29 cellular contexts compared by ENCODE assay signal in the genomic region with DNA sequence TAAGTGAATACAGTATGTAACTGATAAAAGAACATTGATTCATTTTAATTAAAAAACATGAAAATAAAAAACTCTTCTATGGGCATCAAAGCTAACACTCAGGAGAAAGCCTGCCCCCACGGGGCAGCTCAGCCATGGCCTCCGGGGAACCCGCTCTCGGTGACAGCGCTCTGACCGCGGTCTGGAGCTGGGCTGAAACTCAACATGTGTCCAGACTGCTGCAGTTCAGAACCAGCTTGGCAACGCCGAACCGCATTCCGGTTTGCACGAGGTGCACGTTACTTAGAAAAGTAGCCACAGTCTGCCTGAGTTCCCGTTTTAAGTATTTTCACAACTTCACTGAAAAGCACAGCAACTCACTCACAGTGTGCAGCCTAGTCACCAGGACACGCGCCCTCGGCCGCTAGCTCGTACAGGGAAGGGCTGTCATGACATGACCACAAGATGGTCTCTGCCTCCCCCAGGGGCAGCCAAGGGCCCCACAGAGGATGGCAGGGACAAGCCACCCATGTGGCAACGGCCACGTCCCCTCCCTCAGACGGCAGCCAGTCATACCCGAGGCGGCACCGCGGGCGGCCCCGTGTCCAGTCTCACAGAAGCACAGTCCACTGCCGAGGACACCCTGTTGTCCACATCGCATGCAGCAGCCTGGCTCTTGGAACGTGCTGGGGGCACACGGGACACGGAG.
"Had no signal": no experiment of that assay in that cellular context is flagged by ENCODE, and none has a peak within 500 bp of the region (broad histone marks: within the 10 kb centered on the region; RNA-seq: fewer than 3 reads in every experiment).

No MANE protein-coding gene starts in this region.

- H3K36me3 ChIP-seq: right atrium auricular region had no signal

- H3K4me2 ChIP-seq: smooth muscle cell had no signal

- H3K27ac ChIP-seq: brain microvascular endothelial cell, epithelial cell of prostate, left ventricle myocardium inferior, right atrium auricular region, upper lobe of left lung had no signal

- H3K9me3 ChIP-seq: right atrium auricular region had no signal

- DNase-seq: activated CD4-positive, alpha-beta T cell treated with anti-CD3 and anti-CD28 coated beads for 36 hours; activated CD4-positive, alpha-beta T cell treated with anti-CD3 and anti-CD28 coated beads, Interleukin-2, amount 50 U/mL, for 48 hours; activated CD4-positive, CD25-positive, alpha-beta regulatory T cell; activated CD8-positive, alpha-beta memory T cell treated with anti-CD3 and anti-CD28 coated beads for 24 hours; activated CD8-positive, alpha-beta memory T cell treated with anti-CD3 and anti-CD28 coated beads, Interleukin-2, amount 50 U/mL, for 48 hours; activated gamma-delta T cell; activated naive CD4-positive, alpha-beta T cell treated with anti-CD3 and anti-CD28 coated beads, Interleukin-2, amount 10 ng/mL, durations not matched to agents 7 days and 5 days; activated T-cell treated with anti-CD3 and anti-CD28 coated beads, Interleukin-2, amount 50 U/mL, for 24 hours; amniotic stem cell; brain microvascular endothelial cell; caudate nucleus; effector CD4-positive, alpha-beta T cell; islet precursor cell; left ventricle myocardium inferior; naive thymus-derived CD4-positive, alpha-beta T cell; nucleus accumbens; stimulated activated CD4-positive, alpha-beta T cell treated with anti-CD3 and anti-CD28 coated beads, Interleukin-1b, Interleukin-23, amount 100 ng/mL, for 48 hours; stimulated activated CD4-positive, alpha-beta T cell treated with anti-CD3 and anti-CD28 coated beads, Interleukin-4, amount 100 ng/mL, for 4 hours; stimulated activated CD8-positive, alpha-beta memory T cell treated with anti-CD3 and anti-CD28 coated beads, Interleukin-4, amount 100 ng/mL, for 48 hours; stimulated activated naive CD8-positive, alpha-beta T cell treated with anti-CD3 and anti-CD28 coated beads, Interleukin-15, amount 100 ng/mL, for 72 hours; substantia nigra; T-helper 1 cell had no signal

- H3K27ac Mint-ChIP-seq: activated CD4-positive, alpha-beta T cell treated with anti-CD3 and anti-CD28 coated beads for 36 hours; activated naive CD4-positive, alpha-beta T cell treated with anti-CD3 and anti-CD28 coated beads, Interleukin-2, amount 10 ng/mL, durations not matched to agents 7 days and 5 days; activated T-cell treated with anti-CD3 and anti-CD28 coated beads, Interleukin-2, amount 50 U/mL, for 24 hours; dendritic cell treated with granulocyte-macrophage colony-stimulating factor and Interleukin-4, amounts not matched to agents 40 ng/mL and 50 ng/mL, for 4 days; naive thymus-derived CD4-positive, alpha-beta T cell; stimulated activated memory B cell treated with anti-CD40 and anti-IgM and Interleukin-4, amounts not matched to agents 10 μg/mL and 1 μg/mL and 100 μg/mL, for 72 hours; stimulated activated naive CD8-positive, alpha-beta T cell treated with anti-CD3 and anti-CD28 coated beads, Interleukin-15, amount 100 ng/mL, for 72 hours; T-helper 2 cell treated with Interferon-gamma antibody and Interleukin-4, amounts not matched to agents 5 μg/mL and 100 μg/mL, for 36 hours had no signal

- H3K4me3 Mint-ChIP-seq: activated CD4-positive, alpha-beta T cell treated with anti-CD3 and anti-CD28 coated beads for 36 hours; activated naive CD4-positive, alpha-beta T cell treated with anti-CD3 and anti-CD28 coated beads, Interleukin-2, amount 10 ng/mL, durations not matched to agents 7 days and 5 days; activated T-cell treated with anti-CD3 and anti-CD28 coated beads, Interleukin-2, amount 50 U/mL, for 24 hours; dendritic cell treated with granulocyte-macrophage colony-stimulating factor and Interleukin-4, amounts not matched to agents 40 ng/mL and 50 ng/mL, for 4 days; naive thymus-derived CD4-positive, alpha-beta T cell; stimulated activated memory B cell treated with anti-CD40 and anti-IgM and Interleukin-4, amounts not matched to agents 10 μg/mL and 1 μg/mL and 100 μg/mL, for 72 hours; stimulated activated naive CD8-positive, alpha-beta T cell treated with anti-CD3 and anti-CD28 coated beads, Interleukin-15, amount 100 ng/mL, for 72 hours; T-helper 2 cell treated with Interferon-gamma antibody and Interleukin-4, amounts not matched to agents 5 μg/mL and 100 μg/mL, for 36 hours had no signal

- H3K27me3 Mint-ChIP-seq: activated CD4-positive, alpha-beta T cell treated with anti-CD3 and anti-CD28 coated beads for 36 hours; activated naive CD4-positive, alpha-beta T cell treated with anti-CD3 and anti-CD28 coated beads, Interleukin-2, amount 10 ng/mL, durations not matched to agents 7 days and 5 days; activated T-cell treated with anti-CD3 and anti-CD28 coated beads, Interleukin-2, amount 50 U/mL, for 24 hours; dendritic cell treated with granulocyte-macrophage colony-stimulating factor and Interleukin-4, amounts not matched to agents 40 ng/mL and 50 ng/mL, for 4 days; stimulated activated memory B cell treated with anti-CD40 and anti-IgM and Interleukin-4, amounts not matched to agents 10 μg/mL and 1 μg/mL and 100 μg/mL, for 72 hours; stimulated activated naive CD8-positive, alpha-beta T cell treated with anti-CD3 and anti-CD28 coated beads, Interleukin-15, amount 100 ng/mL, for 72 hours had no signal

- H3K4me1 ChIP-seq: right atrium auricular region, upper lobe of left lung had no signal

- H3K4me3 ChIP-seq: left ventricle myocardium inferior, right atrium auricular region, smooth muscle cell, upper lobe of left lung had no signal

- H3K27me3 ChIP-seq: brain microvascular endothelial cell, right atrium auricular region, upper lobe of left lung had no signal

- H3K4me1 Mint-ChIP-seq: activated CD4-positive, alpha-beta T cell treated with anti-CD3 and anti-CD28 coated beads for 36 hours; stimulated activated memory B cell treated with anti-CD40 and anti-IgM and Interleukin-4, amounts not matched to agents 10 μg/mL and 1 μg/mL and 100 μg/mL, for 72 hours; stimulated activated naive CD8-positive, alpha-beta T cell treated with anti-CD3 and anti-CD28 coated beads, Interleukin-15, amount 100 ng/mL, for 72 hours had no signal
